Comparison of ENCODE assay signal across 21 cellular contexts in genomic region chr3:101248786-101249185, GRCh38.
"Had no signal": no experiment of that assay in that cellular context is flagged by ENCODE, and none has a peak within 500 bp of the region (broad histone marks: within the 10 kb centered on the region; RNA-seq: fewer than 3 reads in every experiment).

No MANE protein-coding gene starts in this region.

- FAIRE-seq: islet of Langerhans, TTC549 had no signal

- H3K4me1 ChIP-seq: suprapubic skin had no signal

- H3K27ac ChIP-seq: suprapubic skin had no signal

- H3K27me3 Mint-ChIP-seq: activated naive CD8-positive, alpha-beta T cell treated with anti-CD3 and anti-CD28 coated beads, Interleukin-2, amount 10 ng/mL, durations not matched to agents 7 days and 5 days; effector memory CD8-positive, alpha-beta T cell; naive thymus-derived CD8-positive, alpha-beta T cell; progenitor cell of endocrine pancreas; T-helper 17 cell; type B pancreatic cell had no signal

- H3K27ac Mint-ChIP-seq: activated naive CD8-positive, alpha-beta T cell treated with anti-CD3 and anti-CD28 coated beads, Interleukin-2, amount 10 ng/mL, durations not matched to agents 7 days and 5 days; effector memory CD8-positive, alpha-beta T cell; progenitor cell of endocrine pancreas; T-helper 17 cell; type B pancreatic cell had no signal

- H3K4me1 Mint-ChIP-seq: naive thymus-derived CD8-positive, alpha-beta T cell had no signal

- H3K27me3 ChIP-seq: suprapubic skin had no signal

- H3K36me3 Mint-ChIP-seq: type B pancreatic cell had no signal

- H3K4me3 Mint-ChIP-seq: activated naive CD8-positive, alpha-beta T cell treated with anti-CD3 and anti-CD28 coated beads, Interleukin-2, amount 10 ng/mL, durations not matched to agents 7 days and 5 days; effector memory CD8-positive, alpha-beta T cell; naive thymus-derived CD8-positive, alpha-beta T cell; T-helper 17 cell; type B pancreatic cell had no signal

- H3K4me3 ChIP-seq: smooth muscle cell, suprapubic skin had no signal

- H3K9me3 ChIP-seq: suprapubic skin had no signal

- H3K4me2 ChIP-seq: smooth muscle cell had no signal

- H3K36me3 ChIP-seq: suprapubic skin had no signal

- H3K9me3 Mint-ChIP-seq: effector memory CD8-positive, alpha-beta T cell had no signal

- DNase-seq: activated CD4-positive, alpha-beta T cell treated with anti-CD3 and anti-CD28 coated beads, Interleukin-2, amount 50 U/mL, for 1 hour; activated CD8-positive, alpha-beta memory T cell treated with anti-CD3 and anti-CD28 coated beads for 24 hours; activated naive CD4-positive, alpha-beta T cell; activated naive CD8-positive, alpha-beta T cell treated with anti-CD3 and anti-CD28 coated beads, Interleukin-2, amount 10 ng/mL, durations not matched to agents 7 days and 5 days; cortex of kidney; effector memory CD8-positive, alpha-beta T cell; left colon; naive thymus-derived CD8-positive, alpha-beta T cell; occipital lobe; right cardiac atrium; stimulated activated CD4-positive, alpha-beta T cell treated with anti-CD3 and anti-CD28 coated beads, Interleukin-4, amount 100 ng/mL, for 4 hours; stimulated activated CD8-positive, alpha-beta memory T cell treated with anti-CD3 and anti-CD28 coated beads, Interleukin-4, amount 100 ng/mL, for 48 hours; stimulated activated naive CD8-positive, alpha-beta T cell treated with anti-CD3 and anti-CD28 coated beads, Interleukin-15, Interleukin-2, amounts not matched to agents 100 U/mL and 50 U/mL, for 24 hours; T-helper 17 cell had no signal

- ATAC-seq: effector memory CD8-positive, alpha-beta T cell; left colon; naive thymus-derived CD8-positive, alpha-beta T cell; right cardiac atrium; SK-N-SH treated with all-trans-retinoic acid at 6 μM for 48 hours; stimulated activated naive CD8-positive, alpha-beta T cell treated with anti-CD3 and anti-CD28 coated beads, Interleukin-15, Interleukin-2, amounts not matched to agents 100 U/mL and 50 U/mL, for 24 hours; T-helper 17 cell had no signal
